Comparison of ENCODE assay signal across 8 cellular contexts in the genomic region with DNA sequence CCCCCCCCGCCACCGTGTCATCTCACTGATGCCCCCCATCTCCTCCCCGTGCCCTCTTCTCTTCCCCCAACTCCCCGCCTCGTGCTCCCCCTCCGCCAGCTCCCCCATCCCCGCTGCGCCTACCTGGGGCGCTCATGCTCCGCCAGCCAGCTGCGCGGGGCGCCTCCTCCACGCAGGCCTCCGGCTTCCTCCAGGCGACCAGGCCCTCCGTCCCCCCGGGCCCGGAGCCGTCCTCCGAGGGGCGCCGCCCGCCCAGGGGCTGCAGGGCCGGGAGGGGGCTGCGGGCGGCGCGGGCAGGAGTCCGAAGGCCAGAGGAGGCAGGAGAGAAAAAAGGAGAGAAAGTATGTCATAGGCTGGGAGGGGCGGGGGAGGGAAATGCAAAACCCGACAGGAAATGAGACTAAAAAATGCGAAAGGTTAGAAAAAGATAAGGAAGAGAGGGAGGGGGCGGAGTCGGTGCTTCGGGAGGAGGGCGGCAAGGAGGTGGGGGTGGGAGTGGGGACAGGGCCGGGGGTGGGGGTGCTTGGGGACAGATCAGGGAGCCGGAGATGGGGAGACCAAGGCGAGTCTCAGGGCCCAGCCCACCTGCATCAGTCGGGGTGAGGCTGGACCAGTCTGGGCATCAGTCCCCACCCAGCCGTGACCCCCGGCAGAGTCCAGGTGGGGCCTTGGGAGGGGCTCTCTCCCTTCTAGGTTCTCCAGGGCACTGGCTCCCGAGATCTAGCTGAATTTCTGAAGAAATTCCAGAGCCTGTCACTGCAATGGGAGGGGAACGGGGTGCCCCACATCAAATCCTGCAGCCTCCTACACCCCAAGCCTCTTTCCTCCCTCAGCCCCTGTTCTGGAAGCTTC. TPM values are rescaled to one million over a fixed set of nuclear protein-coding genes. Genes with fewer than 3 reads are reported as not detected.
DNase-seq lines count a peak whose midpoint lies in the region; ATAC-seq and TF ChIP-seq lines count a peak whose summit lies in the region.

CARD11 (minus strand) TSS at position 324 of the 852 bp plus-strand sequence. CDS start 85,361 bp downstream, outside the sequence.

- H3K4me1 Mint-ChIP-seq in activated naive CD4-positive, alpha-beta T cell treated with anti-CD3 and anti-CD28 coated beads for 36 hours (ENCODE audit: low read depth): peaks cover 43% of the 10 kb centered on the region

- CTCF ChIA-PET in activated naive CD4-positive, alpha-beta T cell treated with anti-CD3 and anti-CD28 coated beads for 36 hours (lab: Charles Lee): interaction anchor here (0.6 to 2.2 kb wide), 6 partner anchors 9 to 111 kb away, joined by 3 to 9 read pairs (median 5); no protein-coding TSS in a partner anchor

- H3K9me3 Mint-ChIP-seq in activated naive CD4-positive, alpha-beta T cell treated with anti-CD3 and anti-CD28 coated beads for 36 hours: no peaks in the 10 kb centered on the region

- ATAC-seq in GM19324 (IDR thresholded peaks at IDR 0.05; ENCODE audit: low FRiP score, unreplicated experiment): peak; percentile 46

- H3K9me3 ChIP-seq in BE2C: no peaks in the 10 kb centered on the region

- H3K4me1 ChIP-seq in BE2C: no peaks in the 10 kb centered on the region

- H3K27me3 ChIP-seq in BE2C: no peaks in the 10 kb centered on the region

- no peaks in the 10 kb centered on the region for H3K27me3 Mint-ChIP-seq in activated naive CD4-positive, alpha-beta T cell treated with anti-CD3 and anti-CD28 coated beads for 36 hours (ENCODE audit: low read depth)

- peak within 1 kb of the TSS; percentile 99 for H3K4me3 Mint-ChIP-seq in activated naive CD4-positive, alpha-beta T cell treated with anti-CD3 and anti-CD28 coated beads for 36 hours

- H3K4me3 ChIP-seq in BE2C (ENCODE audit: low read depth, low read length): no peak within 1 kb of the TSS

- H3K36me3 ChIP-seq in BE2C: no peaks in the 10 kb centered on the region

- peaks cover 30% of the 10 kb centered on the region for H3K36me3 Mint-ChIP-seq in activated naive CD4-positive, alpha-beta T cell treated with anti-CD3 and anti-CD28 coated beads for 36 hours (ENCODE audit: low read depth)

- intact Hi-C loops in activated naive CD4-positive, alpha-beta T cell treated with anti-CD3 and anti-CD28 coated beads for 36 hours (cut with micrococcal nuclease): loop anchor here (1.0 to 2.0 kb wide), 6 partner anchors 15 to 173 kb away; no protein-coding TSS in a partner anchor

- peak; percentile 75 for DNase-seq in NCI-H226
- DNase-seq in activated naive CD4-positive, alpha-beta T cell treated with anti-CD3 and anti-CD28 coated beads for 36 hours: peak; percentile 80
- peak; percentile 41 for DNase-seq in mesenteric fat pad (ENCODE audit: low spot score)
- no peak for DNase-seq in BE2C
- DNase-seq in occipital lobe (lab: John Stamatoyannopoulos, UW): no peak
- DNase-seq in epidermal melanocyte (ENCODE audit: insufficient read length, low spot score): no peak
- no peak for DNase-seq in DMS114 treated with DMSO at 0.1 percent for 48 hours (lab: John Stamatoyannopoulos, UW; ENCODE audit: unreplicated experiment)

- no peak for TF ChIP-seq CTCF in BE2C (IDR thresholded peaks at IDR 0.05; ENCODE audit: low read depth, low read length)

- H3K27ac Mint-ChIP-seq in activated naive CD4-positive, alpha-beta T cell treated with anti-CD3 and anti-CD28 coated beads for 36 hours: peak within 1 kb of the TSS; percentile 99

RNA-seq across cellular contexts. Expression of gene CARD11, which starts in this region (rescaled TPM):
- 100 to 1,000 TPM in 1 of 2 experiments, 10 to 100 TPM in 1; 99.4 to 105 TPM for total RNA-seq in activated naive CD4-positive, alpha-beta T cell treated with anti-CD3 and anti-CD28 coated beads for 36 hours
- total RNA-seq in mesenteric fat pad: 0.42 TPM
- not detected for polyA plus RNA-seq in BE2C (2012; ENCODE audit: insufficient read depth, insufficient read length, low read depth)
- total RNA-seq in occipital lobe: 0.31 TPM

Comparison
In these comparisons a context has a peak if more than half of its experiments do, and no peak if none do; other contexts are left out.
1. RNA of gene CARD11 (total RNA-seq): 99.4 to 105 TPM in activated naive CD4-positive, alpha-beta T cell treated with anti-CD3 and anti-CD28 coated beads for 36 hours; 0.42 TPM in mesenteric fat pad (single experiment) and 0.31 TPM in occipital lobe (single experiment); every median in the first group is over 10 times any median in the second.
2. Peak in DNase-seq in mesenteric fat pad; RNA of the gene not detected or under 1 TPM.
3. DNase-seq: peak in NCI-H226 (single experiment) and activated naive CD4-positive, alpha-beta T cell treated with anti-CD3 and anti-CD28 coated beads for 36 hours (single experiment); none in BE2C (single experiment), occipital lobe (single experiment), epidermal melanocyte (single experiment) and DMS114 treated with DMSO at 0.1 percent for 48 hours (single experiment).